Comparison of ENCODE assay signal across 12 cellular contexts in the genomic region with DNA sequence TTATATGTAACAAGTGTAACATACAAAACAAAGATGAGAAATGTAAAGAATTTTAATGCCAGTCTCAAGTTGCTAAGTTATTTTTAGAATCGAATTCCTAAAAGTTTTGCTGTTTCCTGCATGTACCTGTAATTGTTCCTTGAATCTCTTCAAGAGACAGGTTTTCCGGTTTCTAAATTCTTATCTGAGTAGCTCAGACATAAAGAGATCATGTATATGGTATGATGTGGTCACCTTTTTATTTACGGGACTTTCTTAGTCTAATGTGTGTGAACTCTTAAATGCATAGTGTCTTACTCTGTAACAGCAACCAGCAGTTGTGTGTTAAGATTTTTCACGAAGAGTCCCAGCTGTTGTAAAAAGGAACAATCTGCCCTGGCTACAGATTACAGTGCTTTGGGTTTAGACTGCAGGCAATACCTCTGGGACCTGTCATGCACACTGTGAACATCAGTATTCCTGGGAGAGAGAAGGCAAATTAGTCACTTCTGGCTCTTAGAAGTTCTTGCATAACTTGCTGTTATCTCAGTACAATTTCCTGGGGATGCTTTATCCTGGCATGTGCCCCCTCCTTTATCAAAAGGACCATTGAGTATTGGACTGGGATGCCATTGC.
DNase-seq lines count a peak whose midpoint lies in the region; ATAC-seq and TF ChIP-seq lines count a peak whose summit lies in the region.
"Had no signal": no experiment of that assay in that cellular context is flagged by ENCODE, and none has a peak within 500 bp of the region (broad histone marks: within the 10 kb centered on the region; RNA-seq: fewer than 3 reads in every experiment).

No MANE protein-coding gene starts in this region.

- H3K4me3 Mint-ChIP-seq in naive thymus-derived CD8-positive, alpha-beta T cell: no peak overlapping the region
- H3K4me3 Mint-ChIP-seq: activated CD8-positive, alpha-beta T cell treated with anti-CD3 and anti-CD28 coated beads for 36 hours; activated naive CD8-positive, alpha-beta T cell had no signal

- TF ChIP-seq CTCF in epithelial cell of esophagus (IDR thresholded peaks at IDR 0.05; ENCODE audit: insufficient read depth, low read depth, low read length, missing control alignments) (no peak), left lung (IDR thresholded peaks at IDR 0.05) (no peak)

- ATAC-seq in left lung (peak; percentile 59), GM18867 (IDR thresholded peaks at IDR 0.05; ENCODE audit: unreplicated experiment) (no peak)
- no peak for ATAC-seq in naive thymus-derived CD8-positive, alpha-beta T cell
- ATAC-seq: activated CD8-positive, alpha-beta T cell treated with anti-CD3 and anti-CD28 coated beads for 36 hours had no signal

- no peaks in the 10 kb centered on the region for H3K4me1 ChIP-seq in left lung
- H3K4me1 ChIP-seq: BLaER1 had no signal

- H3K27me3 ChIP-seq in left lung: no peaks in the 10 kb centered on the region
- H3K27me3 ChIP-seq: BLaER1, transverse colon had no signal

- H3K9me3 ChIP-seq in left lung: no peaks in the 10 kb centered on the region
- H3K9me3 ChIP-seq: BLaER1, transverse colon had no signal

- in situ Hi-C loops in ACHN (cut with HindIII; ENCODE audit: low pct_ligation_motif_present, low pct_unique_long_range_greater_than_20kb, low sequenced_read_pairs): no loop called here

- H3K36me3 Mint-ChIP-seq in naive thymus-derived CD8-positive, alpha-beta T cell: no peaks in the 10 kb centered on the region
- H3K36me3 Mint-ChIP-seq: activated naive CD8-positive, alpha-beta T cell had no signal

- peaks cover 0 to 12% (median 2%) of the 10 kb centered on the region in 5 donors for H3K27me3 Mint-ChIP-seq in naive thymus-derived CD8-positive, alpha-beta T cell

- H3K27ac ChIP-seq in left lung: no peak overlapping the region
- H3K27ac ChIP-seq: BLaER1, transverse colon had no signal

- DNase-seq in ACHN (peak; percentile 37), M059J (ENCODE audit: low read depth) (peak; percentile 57), epithelial cell of esophagus (ENCODE audit: low read depth) (peak; percentile 80), left lung (no peak), NCI-H2227 (lab: John Stamatoyannopoulos, UW; ENCODE audit: unreplicated experiment) (no peak), Kasumi-1 (lab: John Stamatoyannopoulos, UW) (no peak)
- DNase-seq in naive thymus-derived CD8-positive, alpha-beta T cell: no peak
- DNase-seq: activated CD8-positive, alpha-beta T cell treated with anti-CD3 and anti-CD28 coated beads for 36 hours; transverse colon had no signal

- intact Hi-C loops in left lung (cut with DNase I): no loop called here

- no peaks in the 10 kb centered on the region for H3K36me3 ChIP-seq in left lung
- H3K36me3 ChIP-seq: BLaER1, transverse colon had no signal

- no peaks in the 10 kb centered on the region for H3K9me3 Mint-ChIP-seq in naive thymus-derived CD8-positive, alpha-beta T cell
- H3K9me3 Mint-ChIP-seq: activated CD8-positive, alpha-beta T cell treated with anti-CD3 and anti-CD28 coated beads for 36 hours had no signal

- H3K4me3 ChIP-seq in epithelial cell of esophagus (ENCODE audit: low read length) (no peak overlapping the region), left lung (no peak overlapping the region)
- H3K4me3 ChIP-seq: BLaER1, transverse colon had no signal

- no peak overlapping the region for H3K27ac Mint-ChIP-seq in naive thymus-derived CD8-positive, alpha-beta T cell
- H3K27ac Mint-ChIP-seq: activated CD8-positive, alpha-beta T cell treated with anti-CD3 and anti-CD28 coated beads for 36 hours; activated naive CD8-positive, alpha-beta T cell had no signal

- POLR2A ChIA-PET in naive thymus-derived CD8-positive, alpha-beta T cell (lab: Charles Lee): no interaction called here

- H3K4me1 Mint-ChIP-seq in naive thymus-derived CD8-positive, alpha-beta T cell: no peaks in the 10 kb centered on the region

Comparison
In these comparisons a context has a peak if more than half of its experiments do, and no peak if none do; other contexts are left out.
1. DNase-seq: peak in ACHN (single experiment), M059J (single experiment) and epithelial cell of esophagus (single experiment); none in left lung (0 of 2), naive thymus-derived CD8-positive, alpha-beta T cell (0 of 10), NCI-H2227 (single experiment) and Kasumi-1 (0 of 2).